Comparison of ENCODE assay signal across 22 cellular contexts in the genomic region with DNA sequence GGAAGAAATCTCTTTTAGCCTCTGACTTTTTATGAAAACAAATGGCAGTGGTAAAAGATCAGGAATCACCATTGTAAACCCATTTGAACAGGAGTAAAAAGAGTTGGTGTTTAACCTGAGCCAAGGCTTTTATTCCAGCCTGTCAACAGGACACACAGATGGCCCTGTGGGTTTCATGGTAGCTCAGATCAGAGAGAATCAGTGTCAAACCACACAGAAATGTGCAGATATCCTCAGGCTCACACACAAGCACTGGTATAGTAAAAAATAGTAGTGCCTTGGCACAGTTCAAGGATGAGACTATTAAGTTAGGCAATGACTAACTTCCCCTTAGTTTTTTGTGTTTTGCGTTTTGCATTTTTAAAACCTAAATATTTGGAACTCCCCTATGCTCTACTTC.
DNase-seq lines count a peak whose midpoint lies in the region; ATAC-seq, FAIRE-seq and TF ChIP-seq lines count a peak whose summit lies in the region.
"Had no signal": no experiment of that assay in that cellular context is flagged by ENCODE, and none has a peak within 500 bp of the region (broad histone marks: within the 10 kb centered on the region; RNA-seq: fewer than 3 reads in every experiment).

No MANE protein-coding gene starts in this region.

- no peaks in the 10 kb centered on the region for H3K4me1 ChIP-seq in Karpas-422 (ENCODE audit: low read length)
- no peaks in the 10 kb centered on the region for H3K4me1 ChIP-seq in astrocyte (ENCODE audit: insufficient read depth, low read length)
- H3K4me1 ChIP-seq in foreskin keratinocyte = no peaks in the 10 kb centered on the region
- H3K4me1 ChIP-seq in heart right ventricle = no peaks in the 10 kb centered on the region
- H3K4me1 ChIP-seq: HAP-1 had no signal

- no peaks in the 10 kb centered on the region; the same call in 1 of the 2 replicates for H3K36me3 ChIP-seq in Karpas-422 (ENCODE audit: insufficient read depth, low read length)
- no peaks in the 10 kb centered on the region for H3K36me3 ChIP-seq in astrocyte (ENCODE audit: insufficient read depth, low read length)
- H3K36me3 ChIP-seq in heart right ventricle = no peaks in the 10 kb centered on the region
- H3K36me3 ChIP-seq: HAP-1, MG63 had no signal

- TF ChIP-seq CTCF in astrocyte (IDR thresholded peaks at IDR 0.05; ENCODE audit: insufficient read depth, low read depth, low read length) (no peak), foreskin keratinocyte (conservative IDR thresholded peaks at IDR 0.05) (no peak), heart right ventricle (IDR thresholded peaks at IDR 0.05) (no peak)

- H3K4me2 ChIP-seq in Karpas-422 (ENCODE audit: low read depth, low read length, poor library complexity, severe bottlenecking) = no peak overlapping the region
- no peak overlapping the region for H3K4me2 ChIP-seq in astrocyte (ENCODE audit: low read length)

- H3K27me3 Mint-ChIP-seq in astrocyte (ENCODE audit: low read depth, unreplicated experiment) = no peaks in the 10 kb centered on the region
- H3K27me3 Mint-ChIP-seq: CD4-positive, alpha-beta memory T cell had no signal

- peak; percentile 40 for ATAC-seq in foreskin keratinocyte
- no peak for ATAC-seq in GM18519 (IDR thresholded peaks at IDR 0.05; ENCODE audit: low FRiP score, unreplicated experiment)
- no peak for ATAC-seq in GM18861 (IDR thresholded peaks at IDR 0.05; ENCODE audit: unreplicated experiment)
- ATAC-seq in heart right ventricle = no peak
- ATAC-seq: K562 had no signal

- H3K27me3 ChIP-seq in Karpas-422 (ENCODE audit: low read length) = no peaks in the 10 kb centered on the region
- H3K27me3 ChIP-seq in astrocyte (ENCODE audit: insufficient read depth, low read length) = no peaks in the 10 kb centered on the region
- no peaks in the 10 kb centered on the region for H3K27me3 ChIP-seq in foreskin keratinocyte
- no peaks in the 10 kb centered on the region for H3K27me3 ChIP-seq in heart right ventricle
- H3K27me3 ChIP-seq: MG63 had no signal

- H3K9me3 ChIP-seq in Karpas-422 (ENCODE audit: low read length) = no peaks in the 10 kb centered on the region
- no peaks in the 10 kb centered on the region for H3K9me3 ChIP-seq in astrocyte (ENCODE audit: insufficient read depth, low read depth, low read length)
- peaks cover 0 to 8% (median 0%) of the 10 kb centered on the region in 11 donors for H3K9me3 ChIP-seq in heart right ventricle
- H3K9me3 ChIP-seq: HAP-1, MG63 had no signal

- H3K9me3 Mint-ChIP-seq in astrocyte (ENCODE audit: unreplicated experiment) = peaks cover 3% of the 10 kb centered on the region

- peak overlapping the region; percentile 17 for H3K27ac Mint-ChIP-seq in astrocyte (ENCODE audit: unreplicated experiment)
- H3K27ac Mint-ChIP-seq: CD4-positive, alpha-beta memory T cell had no signal

- H4K20me1 ChIP-seq in Karpas-422 (ENCODE audit: insufficient read depth, low read depth, low read length) (no peaks in the 10 kb centered on the region), astrocyte (ENCODE audit: insufficient read depth, low read length) (no peaks in the 10 kb centered on the region)

- H2AFZ ChIP-seq in Karpas-422 (ENCODE audit: low read length) = 0 out of 2 replicates have a peak overlapping the region, but pooled peaks have one; percentile 43
- no peak overlapping the region for H2AFZ ChIP-seq in astrocyte (ENCODE audit: low read depth, low read length)

- WGBS in heart right ventricle, 2 donors = 84 to 92% methylated on average over 1 of the region's 1 CpG

- H3K4me1 Mint-ChIP-seq in astrocyte (ENCODE audit: low read depth, unreplicated experiment) = peaks cover 12% of the 10 kb centered on the region
- H3K4me1 Mint-ChIP-seq: CD4-positive, alpha-beta memory T cell had no signal

- H3K9me2 ChIP-seq in Karpas-422 (replicated peaks; ENCODE audit: insufficient read depth, low read length) = no peaks in the 10 kb centered on the region

- no peak for DNase-seq in Karpas-422
- DNase-seq in astrocyte (ENCODE audit: low read depth) = peak; percentile 40
- DNase-seq in foreskin keratinocyte = peak; percentile 3 to 52
- no peak for DNase-seq in HTR-8/SVneo (ENCODE audit: insufficient read length, low spot score)
- no peak for DNase-seq in heart right ventricle
- DNase-seq: CD4-positive, alpha-beta memory T cell; COR-L47; DMS53; GDM1; GOT3; MG63; NCI-H1105 treated with DMSO at 0.1 percent for 48 hours; NCI-H146; NCI-H2029; NCI-H526 treated with DMSO at 0.1 percent for 48 hours; SHP77 had no signal

- H3K79me2 ChIP-seq in Karpas-422 (ENCODE audit: low read length) (no peaks in the 10 kb centered on the region), astrocyte (ENCODE audit: insufficient read depth, low read length) (no peaks in the 10 kb centered on the region)

- H3K4me3 ChIP-seq in Karpas-422 (ENCODE audit: low read length) = no peak overlapping the region
- H3K4me3 ChIP-seq in astrocyte (ENCODE audit: insufficient read depth, low read depth, low read length) = no peak overlapping the region
- H3K4me3 ChIP-seq in heart right ventricle = no peak overlapping the region
- H3K4me3 ChIP-seq: HAP-1, K562, MG63 had no signal

- no peak overlapping the region for H3K4me3 Mint-ChIP-seq in astrocyte (ENCODE audit: unreplicated experiment)
- H3K4me3 Mint-ChIP-seq: CD4-positive, alpha-beta memory T cell had no signal

- H3K9ac ChIP-seq in Karpas-422 (ENCODE audit: low read length) (no peak overlapping the region), astrocyte (ENCODE audit: low read length) (no peak overlapping the region)

- FAIRE-seq in astrocyte (lab: Jason Lieb, UNC) (no peak), HTR-8/SVneo (lab: Jason Lieb, UNC) (no peak)
- FAIRE-seq: GM12891, K562 had no signal

- H3K36me3 Mint-ChIP-seq in astrocyte (ENCODE audit: low read depth, unreplicated experiment) = no peaks in the 10 kb centered on the region
- H3K36me3 Mint-ChIP-seq: CD4-positive, alpha-beta memory T cell had no signal

- intact Hi-C loops in heart right ventricle (cut with DNase I) = no loop called here

- H3K27ac ChIP-seq in Karpas-422 (ENCODE audit: low read length) (no peak overlapping the region), astrocyte (ENCODE audit: low read depth, low read length) (no peak overlapping the region), foreskin keratinocyte (no peak overlapping the region), heart right ventricle (no peak overlapping the region)
- H3K27ac ChIP-seq: RWPE1 had no signal

Comparison
In these comparisons a context has a peak if more than half of its experiments do, and no peak if none do; other contexts are left out.
1. DNase-seq: peak in astrocyte (single experiment) and foreskin keratinocyte (2 of 2); none in Karpas-422 (single experiment), HTR-8/SVneo (single experiment) and heart right ventricle (0 of 2).